ENCODE assay signal across 11 cellular contexts in genomic region chr16:89370081-89370511, GRCh38.
DNase-seq lines count a peak whose midpoint lies in the region; ATAC-seq and FAIRE-seq lines count a peak whose summit lies in the region.
"Had no signal": no experiment of that assay in that cellular context is flagged by ENCODE, and none has a peak within 500 bp of the region (broad histone marks: within the 10 kb centered on the region; RNA-seq: fewer than 3 reads in every experiment).

No MANE protein-coding gene starts in this region.

- no peak overlapping the region for H2AK5ac ChIP-seq in neuronal stem cell (ENCODE audit: low read depth, low read length)

- DNase-seq in NCI-H226 (peak; percentile 27), neuronal stem cell (ENCODE audit: low spot score) (no peak), midbrain (lab: John Stamatoyannopoulos, UW) (no peak), NOMO-1 treated with dmso at 0.1 percent for 144 hours (lab: John Stamatoyannopoulos, UW; ENCODE audit: unreplicated experiment) (no peak), GM19239 (ENCODE audit: insufficient read length, low spot score) (no peak)
- DNase-seq: activated CD4-positive, alpha-beta T cell treated with anti-CD3 and anti-CD28 coated beads, Interleukin-2, amount 50 U/mL, for 1 hour; NCI-H446 treated with DMSO at 0.1 percent for 48 hours had no signal

- no peak for FAIRE-seq in GM19239 (lab: Jason Lieb, UNC)

- H3K23ac ChIP-seq in neuronal stem cell (ENCODE audit: low read depth, low read length, poor library complexity), result peak overlapping the region; percentile 44

- H4K20me1 ChIP-seq in BLaER1 treated with 17β-estradiol and CSF1 and Interleukin-3, amounts not matched to agents 10 nM and 100 nM, result peaks cover 100% of the 10 kb centered on the region in 11 experiments

- no peak for ATAC-seq in activated CD4-positive, CD25-positive, alpha-beta regulatory T cell treated with anti-CD3 and anti-CD28 coated beads, Interleukin-2, amount 50 U/mL, for 24 hours

- H3K36me3 ChIP-seq in BLaER1 treated with 17β-estradiol and CSF1 and Interleukin-3, amounts not matched to agents 10 nM and 100 nM, result peaks cover 20 to 69% (median 57%) of the 10 kb centered on the region in 11 experiments
- peaks cover 0 to 16% of the 10 kb centered on the region in 2 donors for H3K36me3 ChIP-seq in esophagus (ENCODE audit: control insufficient read depth in 2 of 2, insufficient read depth in 2 of 2, low read length in 1 of 2)
- H3K36me3 ChIP-seq in neuronal stem cell (replicated peaks in 1 of 2; ENCODE audit: control insufficient read depth in 2 of 2, insufficient read depth in 2 of 2, low read length in 2 of 2), result peaks cover 2 to 49% of the 10 kb centered on the region in 2 donors

- no peaks in the 10 kb centered on the region for H3K27me3 ChIP-seq in BLaER1 treated with 17β-estradiol and CSF1 and Interleukin-3, amounts not matched to agents 10 nM and 100 nM
- H3K27me3 ChIP-seq in esophagus (ENCODE audit: control insufficient read depth in 1 of 2, insufficient read depth in 2 of 2, low read length in 2 of 2) (no peaks in the 10 kb centered on the region), neuronal stem cell (ENCODE audit: control insufficient read depth in 3 of 3, insufficient read depth in 3 of 3, low read depth in 1 of 3, low read length in 3 of 3) (no peaks in the 10 kb centered on the region)
- H3K27me3 ChIP-seq: ascending aorta had no signal

- no peaks in the 10 kb centered on the region for H3K9me3 ChIP-seq in BLaER1 treated with 17β-estradiol and CSF1 and Interleukin-3, amounts not matched to agents 10 nM and 100 nM (replicated peaks in 1 of 11)
- H3K9me3 ChIP-seq in esophagus (ENCODE audit: control insufficient read depth in 2 of 2, insufficient read depth in 1 of 2, low read depth in 1 of 2, low read length in 1 of 2), result no peaks in the 10 kb centered on the region
- H3K9me3 ChIP-seq in neuronal stem cell (replicated peaks in 1 of 2; ENCODE audit: control insufficient read depth in 2 of 2, insufficient read depth in 1 of 2, low read depth in 1 of 2, low read length in 2 of 2), result peaks cover 0 to 1% of the 10 kb centered on the region in 2 donors
- H3K9me3 ChIP-seq: ascending aorta had no signal

- no peak overlapping the region for H3K14ac ChIP-seq in neuronal stem cell (ENCODE audit: low read length)

- H2BK12ac ChIP-seq in neuronal stem cell (ENCODE audit: low read length), result no peak overlapping the region

- H3K18ac ChIP-seq in neuronal stem cell (ENCODE audit: low read length), result peak overlapping the region; percentile 15

- H2BK5ac ChIP-seq in neuronal stem cell (ENCODE audit: low read length), result peak overlapping the region; percentile 26

- no peak overlapping the region for H2BK15ac ChIP-seq in neuronal stem cell (ENCODE audit: low read length)

- H2AFZ ChIP-seq in neuronal stem cell (ENCODE audit: low read length), result no peak overlapping the region

- H3K79me1 ChIP-seq in neuronal stem cell (ENCODE audit: low read depth, low read length), result peaks cover 61% of the 10 kb centered on the region

- H3K4me1 ChIP-seq in BLaER1 treated with 17β-estradiol and CSF1 and Interleukin-3, amounts not matched to agents 10 nM and 100 nM, result peaks cover 83 to 100% (median 96%) of the 10 kb centered on the region in 10 experiments
- peaks cover 16 to 32% of the 10 kb centered on the region in 2 donors for H3K4me1 ChIP-seq in esophagus (ENCODE audit: control insufficient read depth in 2 of 2, insufficient read depth in 2 of 2, low read length in 1 of 2)
- peaks cover 0 to 27% of the 10 kb centered on the region in 2 donors for H3K4me1 ChIP-seq in neuronal stem cell (ENCODE audit: control insufficient read depth in 2 of 2, insufficient read depth in 1 of 2, low read depth in 1 of 2, low read length in 2 of 2)

- H4K91ac ChIP-seq in neuronal stem cell (ENCODE audit: low read depth, low read length, poor library complexity), result no peak overlapping the region

- no peak overlapping the region for H3K4ac ChIP-seq in neuronal stem cell (ENCODE audit: low read length)

- H3K27ac ChIP-seq in BLaER1 treated with 17β-estradiol and CSF1 and Interleukin-3, amounts not matched to agents 10 nM and 100 nM, result 0 out of 22 replicates have a peak overlapping the region, but pooled peaks of 1 of the 11 experiments have one; percentile 17
- peak overlapping the region; percentile 25 to 63 for H3K27ac ChIP-seq in esophagus (ENCODE audit: low read depth in 2 of 2, low read length in 1 of 2)
- no peak overlapping the region for H3K27ac ChIP-seq in neuronal stem cell (replicated peaks; ENCODE audit: low read length)
- H3K27ac ChIP-seq: ascending aorta had no signal

- 30 to 60% methylated on average over 5 of the region's 5 CpGs for WGBS in esophagus, 2 donors
- no CpG with 5 or more reads among the region's 5 CpGs for WGBS in neuronal stem cell (ENCODE audit: extremely low coverage in 2 of 2, insufficient read length in 2 of 2, insufficient replicate concordance in 1 of 2), 2 donors

- H4K8ac ChIP-seq in neuronal stem cell (ENCODE audit: low read depth, low read length), result no peak overlapping the region

- H2BK120ac ChIP-seq in neuronal stem cell (ENCODE audit: low read depth, low read length), result no peak overlapping the region

- H3K4me2 ChIP-seq in BLaER1 treated with 17β-estradiol and CSF1 and Interleukin-3, amounts not matched to agents 10 nM and 100 nM, result peak overlapping the region; percentile 37 to 91 (median 75)
- no peak overlapping the region for H3K4me2 ChIP-seq in neuronal stem cell (ENCODE audit: insufficient read depth, low read length, poor library complexity, severe bottlenecking)

- no peak overlapping the region for H3K4me3 ChIP-seq in BLaER1 treated with 17β-estradiol and CSF1 and Interleukin-3, amounts not matched to agents 10 nM and 100 nM
- H3K4me3 ChIP-seq in esophagus (ENCODE audit: low read depth in 1 of 2, low read length in 2 of 2) (no peak overlapping the region), neuronal stem cell (ENCODE audit: low read length in 2 of 2) (no peak overlapping the region)
- H3K4me3 ChIP-seq: ascending aorta had no signal

- H3K9ac ChIP-seq in BLaER1 treated with 17β-estradiol and CSF1 and Interleukin-3, amounts not matched to agents 10 nM and 100 nM, result peak overlapping the region in 6 of 11 experiments; percentile 2 to 23 (median 6); a peak in 5 of 22 replicates
- H3K9ac ChIP-seq in neuronal stem cell (ENCODE audit: low read depth, low read length, poor library complexity), result no peak overlapping the region
